In the genomic region with DNA sequence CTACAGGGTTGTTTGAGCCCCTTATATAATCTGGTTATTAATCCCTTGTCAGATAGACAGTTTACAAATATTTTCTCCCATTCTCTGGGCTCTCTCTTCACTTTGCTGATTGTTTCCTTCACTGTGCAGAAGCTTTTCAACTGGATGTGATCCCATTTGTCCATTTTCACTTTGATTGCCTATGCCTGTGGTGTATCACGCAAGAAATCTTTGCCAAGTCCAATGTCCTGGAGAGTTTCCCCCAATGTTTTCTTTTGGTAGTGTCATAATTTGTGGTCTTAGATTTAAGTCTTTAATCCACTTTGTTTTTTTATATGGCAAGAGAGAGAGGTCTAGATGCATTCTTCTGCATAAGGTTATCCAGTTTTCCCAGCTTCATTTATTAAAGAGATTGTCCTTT, we compare ENCODE assay signal across 2 cellular contexts.
"Had no signal": no experiment of that assay in that cellular context is flagged by ENCODE, and none has a peak within 500 bp of the region (broad histone marks: within the 10 kb centered on the region; RNA-seq: fewer than 3 reads in every experiment).

No MANE protein-coding gene starts in this region.

- DNase-seq: GF-D8 had no signal

- ATAC-seq: GM12878 had no signal

- H3K4me3 ChIP-seq: GM12878 had no signal
